1 cellular context compared by ENCODE assay signal in genomic region chr7:92446869-92447238, GRCh38.
A peak's percentile ranks its signal among the peaks of the same experiment; 100 is the strongest.
TF ChIP-seq lines count a peak whose summit lies in the region.

No MANE protein-coding gene starts in this region.

TF ChIP-seq in GM12878, 131 proteins besides CTCF, POLR2A, EP300 and RAD21 (continued from another document):
- TF ChIP-seq YY1 (IDR thresholded peaks at IDR 0.05; ENCODE audit: low read depth, low read length) (no peak), POU2F2 (IDR thresholded peaks at IDR 0.05; ENCODE audit: borderline replicate concordance, low read depth, low read length) (no peak), MLLT1 (IDR thresholded peaks at IDR 0.05) (0 out of 2 replicates have a peak, but pooled peaks have one; percentile 51), CBX5 (IDR thresholded peaks at IDR 0.05; ENCODE audit: low read depth) (no peak), BMI1 (IDR thresholded peaks at IDR 0.05; ENCODE audit: borderline replicate concordance) (no peak)
- TF ChIP-seq, protein P1, sequence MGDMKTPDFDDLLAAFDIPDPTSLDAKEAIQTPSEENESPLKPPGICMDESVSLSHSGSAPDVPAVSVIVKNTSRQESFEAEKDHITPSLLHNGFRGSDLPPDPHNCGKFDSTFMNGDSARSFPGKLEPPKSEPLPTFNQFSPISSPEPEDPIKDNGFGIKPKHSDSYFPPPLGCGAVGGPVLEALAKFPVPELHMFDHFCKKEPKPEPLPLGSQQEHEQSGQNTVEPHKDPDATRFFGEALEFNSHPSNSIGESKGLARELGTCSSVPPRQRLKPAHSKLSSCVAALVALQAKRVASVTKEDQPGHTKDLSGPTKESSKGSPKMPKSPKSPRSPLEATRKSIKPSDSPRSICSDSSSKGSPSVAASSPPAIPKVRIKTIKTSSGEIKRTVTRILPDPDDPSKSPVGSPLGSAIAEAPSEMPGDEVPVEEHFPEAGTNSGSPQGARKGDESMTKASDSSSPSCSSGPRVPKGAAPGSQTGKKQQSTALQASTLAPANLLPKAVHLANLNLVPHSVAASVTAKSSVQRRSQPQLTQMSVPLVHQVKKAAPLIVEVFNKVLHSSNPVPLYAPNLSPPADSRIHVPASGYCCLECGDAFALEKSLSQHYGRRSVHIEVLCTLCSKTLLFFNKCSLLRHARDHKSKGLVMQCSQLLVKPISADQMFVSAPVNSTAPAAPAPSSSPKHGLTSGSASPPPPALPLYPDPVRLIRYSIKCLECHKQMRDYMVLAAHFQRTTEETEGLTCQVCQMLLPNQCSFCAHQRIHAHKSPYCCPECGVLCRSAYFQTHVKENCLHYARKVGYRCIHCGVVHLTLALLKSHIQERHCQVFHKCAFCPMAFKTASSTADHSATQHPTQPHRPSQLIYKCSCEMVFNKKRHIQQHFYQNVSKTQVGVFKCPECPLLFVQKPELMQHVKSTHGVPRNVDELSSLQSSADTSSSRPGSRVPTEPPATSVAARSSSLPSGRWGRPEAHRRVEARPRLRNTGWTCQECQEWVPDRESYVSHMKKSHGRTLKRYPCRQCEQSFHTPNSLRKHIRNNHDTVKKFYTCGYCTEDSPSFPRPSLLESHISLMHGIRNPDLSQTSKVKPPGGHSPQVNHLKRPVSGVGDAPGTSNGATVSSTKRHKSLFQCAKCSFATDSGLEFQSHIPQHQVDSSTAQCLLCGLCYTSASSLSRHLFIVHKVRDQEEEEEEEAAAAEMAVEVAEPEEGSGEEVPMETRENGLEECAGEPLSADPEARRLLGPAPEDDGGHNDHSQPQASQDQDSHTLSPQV (IDR thresholded peaks at IDR 0.05): no peak
TF ChIP-seq in GM12878: peak in this region for 1.
